Comparison of ENCODE assay signal across 8 cellular contexts in the genomic region with DNA sequence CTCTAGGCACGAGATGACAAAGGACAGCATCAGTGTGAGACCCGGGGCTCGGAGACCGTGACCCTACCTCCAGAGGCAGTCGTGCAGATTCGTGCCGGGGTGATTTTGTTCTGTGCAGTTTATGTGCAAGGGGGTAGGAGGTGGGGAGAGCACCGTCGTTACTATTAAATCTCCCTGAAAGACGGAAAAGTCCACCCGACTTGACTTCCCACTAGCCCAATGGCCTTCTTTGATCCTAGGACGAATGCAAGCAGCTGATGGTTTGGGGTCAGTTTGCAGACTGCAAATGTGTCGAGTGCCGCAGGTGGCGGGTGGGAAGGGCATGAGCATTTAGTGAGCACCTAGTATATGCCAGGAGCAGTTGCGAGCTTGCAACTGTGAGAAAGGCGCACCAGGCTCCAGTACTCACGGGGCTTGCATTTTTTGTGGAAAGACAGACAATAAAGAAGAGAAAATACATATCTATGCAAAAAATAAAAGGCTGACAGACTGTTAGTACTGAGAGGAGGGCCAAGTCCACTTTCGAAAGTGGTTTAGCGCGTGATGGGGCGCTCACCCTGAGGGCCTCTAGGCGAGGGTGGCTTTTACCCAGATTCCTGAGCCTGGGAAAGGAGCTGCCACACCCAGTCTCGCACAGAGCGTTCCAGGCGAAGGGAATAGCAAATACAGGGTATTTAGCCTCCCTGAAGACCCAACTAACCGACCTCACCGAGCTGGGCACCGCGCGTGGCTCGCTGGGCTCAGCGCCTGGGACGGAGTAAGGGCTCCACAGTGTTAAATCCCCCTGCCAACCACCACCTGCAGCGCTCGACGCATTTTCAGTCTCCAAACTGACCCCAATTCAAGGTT. TPM values are rescaled to one million over a fixed set of nuclear protein-coding genes. Genes with fewer than 3 reads are reported as not detected.
DNase-seq lines count a peak whose midpoint lies in the region; ATAC-seq and TF ChIP-seq lines count a peak whose summit lies in the region.

No MANE protein-coding gene starts in this region.

- peak overlapping the region; percentile 67 for H2AFZ ChIP-seq in mesenchymal stem cell (ENCODE audit: low read depth, low read length)

- peak; percentile 36 for DNase-seq in ACHN
- peak in 25 of 34 experiments; percentile 4 to 43 (median 28) for DNase-seq in T-cell
- peak in 4 of 10 donors; percentile 22 to 49 (median 42) for DNase-seq in dorsolateral prefrontal cortex
- peak; percentile 60 for DNase-seq in mesenchymal stem cell
- DNase-seq in DMS 273 treated with DMSO at 0.1 percent for 48 hours (lab: John Stamatoyannopoulos, UW) = no peak

- POLR2A ChIA-PET in T-cell (lab: Charles Lee) = interaction anchor here in 1 of 2 donors (0.7 kb wide), 1 partner anchor 112 kb away, joined by 4 read pairs; no protein-coding TSS in a partner anchor

- peak overlapping the region; percentile 84 for H3K4me2 ChIP-seq in mesenchymal stem cell (ENCODE audit: low read length, poor library complexity, severe bottlenecking)

- H3K27me3 ChIP-seq in dorsolateral prefrontal cortex = no peaks in the 10 kb centered on the region
- no peaks in the 10 kb centered on the region for H3K27me3 ChIP-seq in mesenchymal stem cell (ENCODE audit: control insufficient read depth in 1 of 2, insufficient read depth in 1 of 2, low read length in 2 of 2)

- H3K36me3 Mint-ChIP-seq in T-cell = no peaks in the 10 kb centered on the region

- H3K4me3 ChIP-seq in dorsolateral prefrontal cortex = peak overlapping the region; percentile 62 to 94 (median 82)
- H3K4me3 ChIP-seq in mesenchymal stem cell (ENCODE audit: insufficient read depth in 1 of 2, low read depth in 1 of 2, low read length in 2 of 2) = peak overlapping the region; percentile 67 to 90

- peak overlapping the region; percentile 34 for H2AK5ac ChIP-seq in mesenchymal stem cell (ENCODE audit: low read length, severe bottlenecking)

- peak overlapping the region; percentile 42 for H4K8ac ChIP-seq in mesenchymal stem cell (ENCODE audit: low read length)

- peak overlapping the region; percentile 29 for H2BK15ac ChIP-seq in mesenchymal stem cell (ENCODE audit: low read depth, poor library complexity, severe bottlenecking)

- in situ Hi-C loops in ACHN (cut with HindIII; ENCODE audit: low pct_ligation_motif_present, low pct_unique_long_range_greater_than_20kb, low sequenced_read_pairs) = no loop called here

- intact Hi-C loops in dorsolateral prefrontal cortex (cut with DNase I) = loop anchor here (2.0 to 5.0 kb wide), 4 partner anchors 86 to 160 kb away; no protein-coding TSS in a partner anchor

- H2BK5ac ChIP-seq in mesenchymal stem cell (ENCODE audit: low read depth, low read length, poor library complexity, severe bottlenecking) = peak overlapping the region; percentile 0

- ATAC-seq in GM18868 (IDR thresholded peaks at IDR 0.05; ENCODE audit: unreplicated experiment) (peak; percentile 9), HG03135 (IDR thresholded peaks at IDR 0.05; ENCODE audit: unreplicated experiment) (peak; percentile 25), T-cell (replicated peaks in 1 of 4) (peak; percentile 7 to 27 (median 18))

- H3K4me3 Mint-ChIP-seq in T-cell = peak overlapping the region; percentile 86 to 97 (median 96)

- H3K27ac Mint-ChIP-seq in T-cell = peak overlapping the region; percentile 83 to 94

- no peaks in the 10 kb centered on the region for H3K9me3 ChIP-seq in mesenchymal stem cell (ENCODE audit: control insufficient read depth, low read length)

- H3K4me1 Mint-ChIP-seq in T-cell = peaks cover 49 to 58% (median 57%) of the 10 kb centered on the region in 3 donors

- H3K18ac ChIP-seq in mesenchymal stem cell (ENCODE audit: low read depth in 1 of 2, low read length in 2 of 2) = peak overlapping the region; percentile 46 to 89

- H3K9me3 Mint-ChIP-seq in T-cell = no peaks in the 10 kb centered on the region

- H3K9ac ChIP-seq in mesenchymal stem cell (ENCODE audit: low read length) = peak overlapping the region; percentile 90

- H2BK120ac ChIP-seq in mesenchymal stem cell (ENCODE audit: low read depth, low read length) = peak overlapping the region; percentile 11

- peak overlapping the region in 1 of 2 experiments; percentile 51 for H2BK12ac ChIP-seq in mesenchymal stem cell (ENCODE audit: low read length in 2 of 2)

- CTCF ChIA-PET in T-cell (lab: Charles Lee) = interaction anchor here (0.6 to 5.0 kb wide), 5 partner anchors 89 to 406 kb away, joined by 3 to 43 read pairs (median 5); no protein-coding TSS in a partner anchor

- peak overlapping the region in 1 of 2 experiments; percentile 92 for H3K14ac ChIP-seq in mesenchymal stem cell (ENCODE audit: low read length in 2 of 2)

- H4K91ac ChIP-seq in mesenchymal stem cell (ENCODE audit: low read length) = peak overlapping the region; percentile 70

- H3K27me3 Mint-ChIP-seq in T-cell = no peaks in the 10 kb centered on the region

- peak overlapping the region in 1 of 2 experiments; percentile 89 for H3K23ac ChIP-seq in mesenchymal stem cell (ENCODE audit: low read length in 2 of 2)

- H3K79me1 ChIP-seq in mesenchymal stem cell (replicated peaks; ENCODE audit: low read length, poor library complexity, severe bottlenecking) = no peaks in the 10 kb centered on the region

- H3K4ac ChIP-seq in mesenchymal stem cell (ENCODE audit: low read depth in 1 of 2, low read length in 2 of 2) = peak overlapping the region in 1 of 2 experiments; percentile 89

- 6% methylated on average over 31 of the region's 37 CpGs for WGBS in mesenchymal stem cell

- TF ChIP-seq CTCF in dorsolateral prefrontal cortex (IDR thresholded peaks at IDR 0.05 in 54 of 56, conservative IDR thresholded peaks at IDR 0.05 in 2 of 56; ENCODE audit: low read depth in 1 of 56, partially characterized antibody in 56 of 56) = peak in 1 of 56 donors; percentile 7

- H3K4me1 ChIP-seq in mesenchymal stem cell (ENCODE audit: control insufficient read depth, insufficient read depth, low read depth, low read length) = peaks cover 14% of the 10 kb centered on the region

- H3K27ac ChIP-seq in dorsolateral prefrontal cortex (peak overlapping the region in 58 of 59 donors; percentile 50 to 97 (median 86)), mesenchymal stem cell (ENCODE audit: low read length, poor library complexity, severe bottlenecking) (peak overlapping the region; percentile 89), temporal lobe (ENCODE audit: low read depth, low read length) (peak overlapping the region; percentile 73)

- H3K36me3 ChIP-seq in mesenchymal stem cell (ENCODE audit: control insufficient read depth in 1 of 2, insufficient read depth in 2 of 2, low read depth in 1 of 2, low read length in 2 of 2) = no peaks in the 10 kb centered on the region

RNA-seq across cellular contexts. Expression of a gene that starts 0.9 kb away (rescaled TPM):
- total RNA-seq in T-cell (10 to 100 TPM; 30.2 to 62.7 (median 54.7) TPM), dorsolateral prefrontal cortex (10 to 100 TPM; 13.5 to 49.3 (median 28.3) TPM), temporal lobe (3.9 TPM)
- polyA plus RNA-seq in mesenchymal stem cell (2013, experiment 1 of 2) = 7.8 TPM
- 7.5 TPM for polyA plus RNA-seq in mesenchymal stem cell (2013, experiment 2 of 2)
